Comparison of ENCODE assay signal across 8 cellular contexts in genomic region chr6:36986704-36987047, GRCh38. TPM values are rescaled to one million over a fixed set of nuclear protein-coding genes. Genes with fewer than 3 reads are reported as not detected.
DNase-seq lines count a peak whose midpoint lies in the region; ATAC-seq, FAIRE-seq and TF ChIP-seq lines count a peak whose summit lies in the region.

No MANE protein-coding gene starts in this region.

- H3K9me3 ChIP-seq in Caco-2 = no peaks in the 10 kb centered on the region
- H3K9me3 ChIP-seq in HUES64 (ENCODE audit: insufficient read depth, low read depth, low read length) = no peaks in the 10 kb centered on the region
- H3K9me3 ChIP-seq in muscle layer of colon (ENCODE audit: low read length) = no peaks in the 10 kb centered on the region

- peak overlapping the region; percentile 87 for H3K27ac ChIP-seq in HUES64 (ENCODE audit: low read depth, low read length)
- peak overlapping the region; percentile 95 for H3K27ac ChIP-seq in muscle layer of colon (ENCODE audit: low read depth, low read length)

- no peak for DNase-seq in Caco-2
- DNase-seq in bronchial epithelial cell (ENCODE audit: low read depth) = no peak
- DNase-seq in activated CD4-positive, alpha-beta T cell treated with anti-CD3 and anti-CD28 coated beads, Interleukin-2, amount 50 U/mL, for 48 hours = no peak

- TF ChIP-seq CTCF in Caco-2 (IDR thresholded peaks at IDR 0.05; ENCODE audit: insufficient read depth in 1 of 2, low read depth in 1 of 2, low read length in 1 of 2, severe bottlenecking in 1 of 2, unreplicated experiment in 1 of 2) = no peak
- TF ChIP-seq CTCF in bronchial epithelial cell (IDR thresholded peaks at IDR 0.05; ENCODE audit: insufficient read depth, low read length, severe bottlenecking) = no peak

- H3K4me1 ChIP-seq in Caco-2 (peaks cover 6% of the 10 kb centered on the region; the same call in 1 of the 2 replicates), HUES64 (ENCODE audit: insufficient read depth, low read length) (peaks cover 18% of the 10 kb centered on the region), muscle layer of colon (ENCODE audit: insufficient read depth, low read length) (peaks cover 46% of the 10 kb centered on the region)

- WGBS in HUES64 = 5% methylated on average over 7 of the region's 8 CpGs

- H3K27me3 ChIP-seq in Caco-2 (replicated peaks; ENCODE audit: control insufficient read depth, insufficient read depth, low read length) (no peaks in the 10 kb centered on the region), HUES64 (ENCODE audit: insufficient read depth, low read length) (no peaks in the 10 kb centered on the region), bronchial epithelial cell (ENCODE audit: control insufficient read depth, insufficient read depth, low read length) (no peaks in the 10 kb centered on the region), muscle layer of colon (ENCODE audit: control insufficient read depth in 1 of 2, insufficient read depth in 2 of 2, low read length in 2 of 2) (no peaks in the 10 kb centered on the region)

- no peaks in the 10 kb centered on the region for H3K9me3 Mint-ChIP-seq in Caco-2 (ENCODE audit: unreplicated experiment)

- H3K27ac Mint-ChIP-seq in Caco-2 (ENCODE audit: unreplicated experiment) = peak overlapping the region; percentile 94

- H3K36me3 ChIP-seq in Caco-2 (ENCODE audit: control insufficient read depth, insufficient read depth, low read length) (no peaks in the 10 kb centered on the region), HUES64 (ENCODE audit: insufficient read depth, low read length) (no peaks in the 10 kb centered on the region), bronchial epithelial cell (ENCODE audit: control insufficient read depth, insufficient read depth, low read length) (peaks cover 2% of the 10 kb centered on the region), muscle layer of colon (ENCODE audit: insufficient read depth, low read length) (no peaks in the 10 kb centered on the region)

- POLR2A ChIA-PET in Caco-2 (lab: Charles Lee) = interaction anchor here (0.6 to 1.5 kb wide), 5 partner anchors 25 to 1431 kb away, joined by 3 to 11 read pairs (median 5); partner anchors contain the start of gene PPIL1

- peak overlapping the region; percentile 98 for H3K4me3 ChIP-seq in Caco-2 (ENCODE audit: low read depth, low read length)
- peak overlapping the region; percentile 88 for H3K4me3 ChIP-seq in HUES64 (ENCODE audit: low read length)
- peak overlapping the region; percentile 83 for H3K4me3 ChIP-seq in bronchial epithelial cell (ENCODE audit: low read depth, low read length)
- H3K4me3 ChIP-seq in muscle layer of colon (ENCODE audit: low read depth in 1 of 2, low read length in 2 of 2) = peak overlapping the region; percentile 52 to 75

- CTCF ChIA-PET in Caco-2 (lab: Charles Lee) = interaction anchor here (0.7 to 1.8 kb wide), 3 partner anchors 32 to 224 kb away, joined by 3 to 28 read pairs (median 5); no protein-coding TSS in a partner anchor

- H3K27me3 Mint-ChIP-seq in Caco-2 (ENCODE audit: insufficient read depth, unreplicated experiment) = no peaks in the 10 kb centered on the region

- no peak overlapping the region for H3K4me3 Mint-ChIP-seq in Caco-2 (ENCODE audit: unreplicated experiment)

- H3K9ac ChIP-seq in HUES64 (ENCODE audit: low read depth, low read length) = peak overlapping the region; percentile 96
- peak overlapping the region; percentile 86 for H3K9ac ChIP-seq in muscle layer of colon (ENCODE audit: low read length)

- no peak for FAIRE-seq in bronchial epithelial cell (lab: Jason Lieb, UNC)

- ATAC-seq in HG02763 (IDR thresholded peaks at IDR 0.05; ENCODE audit: unreplicated experiment) (no peak), HG03469 (IDR thresholded peaks at IDR 0.05; ENCODE audit: unreplicated experiment) (no peak), HG03521 (IDR thresholded peaks at IDR 0.05; ENCODE audit: unreplicated experiment) (no peak)

- peaks cover 15% of the 10 kb centered on the region for H3K36me3 Mint-ChIP-seq in Caco-2 (ENCODE audit: insufficient read depth, unreplicated experiment)

- intact Hi-C loops in Caco-2 (cut with micrococcal nuclease; ENCODE audit: unreplicated experiment) = loop anchor here (1.0 to 2.0 kb wide), 2 partner anchors 32 to 101 kb away; partner anchors contain the start of gene C6orf89

- peaks cover 12% of the 10 kb centered on the region for H3K4me1 Mint-ChIP-seq in Caco-2 (ENCODE audit: low read depth, unreplicated experiment)

- no TSS peak for BruUV-seq in Caco-2 (replicated peaks; lab: Mats Ljungman, UMichigan)

RNA-seq across cellular contexts. Expression of gene MTCH1, which starts 0.7 kb away (rescaled TPM):
- total RNA-seq in Caco-2 (2022) (170 and 178 TPM in 2 replicates), bronchial epithelial cell (138 and 156 TPM in 2 replicates)
- polyA plus RNA-seq in HUES64 (2013, experiment 1 of 2) = 141 TPM
- polyA plus RNA-seq in HUES64 (2013, experiment 2 of 2) = 130 TPM

RNA-seq across cellular contexts. Expression of gene FGD2, which starts 18.8 kb away (rescaled TPM):
- total RNA-seq in Caco-2 (2022) (not detected in 2 replicates), bronchial epithelial cell (under 0.01 and 0.26 TPM in 2 replicates)
- not detected for polyA plus RNA-seq in HUES64 (2013, experiment 1 of 2)
- not detected for polyA plus RNA-seq in HUES64 (2013, experiment 2 of 2)

RNA-seq across cellular contexts. Expression of gene PI16, which starts 32.1 kb away (rescaled TPM):
- total RNA-seq in Caco-2 (2022) (not detected in 2 replicates), bronchial epithelial cell (not detected in 2 replicates)
- polyA plus RNA-seq in HUES64 (2013, experiment 1 of 2) = not detected
- polyA plus RNA-seq in HUES64 (2013, experiment 2 of 2) = not detected
